In genomic region chr12:93571854-93572711, GRCh38 we compare ENCODE assay signal across 8 cellular contexts. TPM values are rescaled to one million over a fixed set of nuclear protein-coding genes. Genes with fewer than 3 reads are reported as not detected.
DNase-seq lines count a peak whose midpoint lies in the region; ATAC-seq and TF ChIP-seq lines count a peak whose summit lies in the region.

Gene SOCS2, plus strand, starts transcription at chr12:93572675. Its CDS starts 223 bp downstream, at chr12:93572898.

- peaks cover 17% of the 10 kb centered on the region for H3K4me1 ChIP-seq in CD8-positive, alpha-beta T cell (ENCODE audit: insufficient read depth, low read length)
- H3K4me1 ChIP-seq in SJSA1 (replicated peaks): peaks cover 19% of the 10 kb centered on the region
- H3K4me1 ChIP-seq in iPS-15b (ENCODE audit: control insufficient read depth, insufficient read depth, low read length): peaks cover 11% of the 10 kb centered on the region
- H3K4me1 ChIP-seq in skeletal muscle satellite cell (ENCODE audit: control insufficient read depth, insufficient read depth, low read length): peaks cover 12% of the 10 kb centered on the region

- H3K27me3 Mint-ChIP-seq in CD8-positive, alpha-beta T cell (ENCODE audit: low read depth): peaks cover 2% of the 10 kb centered on the region

- H3K27ac ChIP-seq in CD8-positive, alpha-beta T cell (ENCODE audit: low read depth, low read length): peak within 1 kb of the TSS; percentile 72
- peak within 1 kb of the TSS; percentile 54; the same call in 1 of the 2 replicates for H3K27ac ChIP-seq in SJSA1

- peak within 1 kb of the TSS; percentile 93 for H3K4me3 Mint-ChIP-seq in CD8-positive, alpha-beta T cell

- peak within 1 kb of the TSS; percentile 69 for H3K27ac Mint-ChIP-seq in CD8-positive, alpha-beta T cell

- TF ChIP-seq CTCF in CD8-positive, alpha-beta T cell (IDR thresholded peaks at IDR 0.05): no peak
- no peak for TF ChIP-seq CTCF in astrocyte of the spinal cord (IDR thresholded peaks at IDR 0.05; ENCODE audit: low read depth, low read length)

- CTCF ChIA-PET in CD8-positive, alpha-beta T cell (lab: Charles Lee): interaction anchor here (0.6 to 10.0 kb wide), 3 partner anchors 9 to 529 kb away, joined by 3 to 229 read pairs (median 4); no protein-coding TSS in a partner anchor

- DNase-seq in CD8-positive, alpha-beta T cell: peak in 4 of 7 experiments; percentile 17 to 56 (median 23)
- DNase-seq in SJSA1 (ENCODE audit: low read depth in 1 of 2, low spot score in 2 of 2) (peak; percentile 46 to 55), astrocyte of the spinal cord (ENCODE audit: low read depth, low spot score) (no peak), NCI-H1092 treated with DMSO at 0.1 percent for 48 hours (lab: John Stamatoyannopoulos, UW) (no peak)

- peaks cover 31% of the 10 kb centered on the region for H3K4me1 Mint-ChIP-seq in CD8-positive, alpha-beta T cell (ENCODE audit: low read depth)

- POLR2A ChIA-PET in CD8-positive, alpha-beta T cell (lab: Charles Lee): interaction anchor here (1.5 kb wide), 1 partner anchor 530 kb away, joined by 6 read pairs; no protein-coding TSS in a partner anchor

- no peaks in the 10 kb centered on the region for H3K36me3 ChIP-seq in CD8-positive, alpha-beta T cell (ENCODE audit: insufficient read depth, low read length)
- peaks cover 21% of the 10 kb centered on the region for H3K36me3 ChIP-seq in SJSA1
- H3K36me3 ChIP-seq in iPS-15b (ENCODE audit: control insufficient read depth, insufficient read depth, low read length): no peaks in the 10 kb centered on the region
- H3K36me3 ChIP-seq in skeletal muscle satellite cell (ENCODE audit: insufficient read depth, low read length): peaks cover 10% of the 10 kb centered on the region

- H3K27me3 ChIP-seq in CD8-positive, alpha-beta T cell (ENCODE audit: insufficient read depth, low read length): no peaks in the 10 kb centered on the region
- no peaks in the 10 kb centered on the region for H3K27me3 ChIP-seq in SJSA1 (replicated peaks)
- H3K27me3 ChIP-seq in iPS-15b (ENCODE audit: control insufficient read depth, insufficient read depth, low read length): peaks cover 64% of the 10 kb centered on the region
- H3K27me3 ChIP-seq in skeletal muscle satellite cell (ENCODE audit: control insufficient read depth, insufficient read depth, low read length): peaks cover 5% of the 10 kb centered on the region

- intact Hi-C loops in CD8-positive, alpha-beta T cell (cut with DNase I, micrococcal nuclease): loop anchor here (1.0 to 10.0 kb wide), 11 partner anchors 19 to 1433 kb away; partner anchors contain the start of genes NDUFA12 (in 2 of the 2), NUDT4 (in 2 of the 2), CRADD (in 1 of the 2) and EEA1 (in 1 of the 2)

- H3K4me2 ChIP-seq in skeletal muscle satellite cell (ENCODE audit: low read length): peak within 1 kb of the TSS; percentile 98

- H3K9ac ChIP-seq in iPS-15b (ENCODE audit: low read depth, low read length): peak within 1 kb of the TSS; percentile 37
- peak within 1 kb of the TSS; percentile 84 for H3K9ac ChIP-seq in skeletal muscle satellite cell (ENCODE audit: low read depth, low read length)

- peaks cover 13% of the 10 kb centered on the region for H3K36me3 Mint-ChIP-seq in CD8-positive, alpha-beta T cell

- in situ Hi-C loops in astrocyte of the spinal cord (cut with HindIII; ENCODE audit: low sequenced_read_pairs): no loop called here

- H3K9me3 ChIP-seq in CD8-positive, alpha-beta T cell (ENCODE audit: low read length): no peaks in the 10 kb centered on the region
- no peaks in the 10 kb centered on the region for H3K9me3 ChIP-seq in SJSA1 (replicated peaks)
- H3K9me3 ChIP-seq in iPS-15b (ENCODE audit: control insufficient read depth, insufficient read depth, low read length): no peaks in the 10 kb centered on the region
- no peaks in the 10 kb centered on the region for H3K9me3 ChIP-seq in skeletal muscle satellite cell (replicated peaks; ENCODE audit: low read length)

- H3K4me3 ChIP-seq in CD8-positive, alpha-beta T cell (ENCODE audit: low read depth, low read length): peak within 1 kb of the TSS; percentile 94
- H3K4me3 ChIP-seq in SJSA1: peak within 1 kb of the TSS; percentile 73
- H3K4me3 ChIP-seq in astrocyte of the spinal cord (ENCODE audit: low read depth, low read length): peak within 1 kb of the TSS; percentile 64
- peak within 1 kb of the TSS; percentile 77 for H3K4me3 ChIP-seq in iPS-15b (ENCODE audit: low read depth, low read length)
- peak within 1 kb of the TSS; percentile 94 for H3K4me3 ChIP-seq in skeletal muscle satellite cell (ENCODE audit: low read length)

- no peak for ATAC-seq in CD8-positive, alpha-beta T cell
- ATAC-seq in HG02588 (IDR thresholded peaks at IDR 0.05; ENCODE audit: unreplicated experiment) (peak; percentile 9), GM21825 (IDR thresholded peaks at IDR 0.05; ENCODE audit: unreplicated experiment) (no peak)

- H3K9me3 Mint-ChIP-seq in CD8-positive, alpha-beta T cell: no peaks in the 10 kb centered on the region

RNA-seq across cellular contexts. Expression of gene SOCS2, which starts in this region (rescaled TPM):
- 1 to 10 TPM; 5.1 to 5.3 TPM for total RNA-seq in CD8-positive, alpha-beta T cell
- 19.2 and 34.7 TPM in 2 replicates for total RNA-seq in SJSA1 (2014; rRNA removed; shearing (Covaris generic))
- 15.9 and 21.5 TPM in 2 replicates for total RNA-seq in skeletal muscle satellite cell (2012; rRNA removed)

Comparison
In these comparisons a context has a peak if more than half of its experiments do, and no peak if none do; other contexts are left out.
1. DNase-seq: peak in CD8-positive, alpha-beta T cell (4 of 7) and SJSA1 (2 of 2); none in astrocyte of the spinal cord (single experiment) and NCI-H1092 treated with DMSO at 0.1 percent for 48 hours (single experiment).
2. Peak in every context shown above with its lines, with median percentiles within 50 percentile points of each other: H3K4me3 ChIP-seq.